Comparison of ENCODE assay signal across 1 cellular context in the genomic region with DNA sequence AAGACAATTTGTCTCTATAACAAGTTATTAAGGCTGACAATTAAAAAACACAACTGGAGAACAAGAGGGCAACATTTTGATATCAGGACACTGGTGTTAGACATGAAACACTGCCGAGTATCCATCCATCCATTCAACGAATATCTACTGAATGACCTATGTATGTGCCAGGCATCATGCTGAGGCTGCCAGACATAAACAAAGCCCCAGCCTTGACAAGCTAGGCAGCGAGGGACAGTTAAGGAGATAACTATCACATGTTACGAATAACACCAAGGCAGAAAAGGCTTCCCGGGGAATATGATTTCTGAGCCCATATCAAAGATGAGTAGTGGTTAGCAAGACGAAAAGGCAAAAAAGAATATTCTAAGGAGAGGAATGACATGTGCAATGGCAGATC.
TF ChIP-seq lines count a peak whose summit lies in the region.

No MANE protein-coding gene starts in this region.

TF ChIP-seq in endothelial cell of umbilical vein, 7 proteins besides CTCF, POLR2A, EP300 and RAD21 (continued from another document):
- TF ChIP-seq EZH2 (IDR thresholded peaks at IDR 0.05; ENCODE audit: borderline replicate concordance, low read depth, low read length, severe bottlenecking): no peak
- no peak for TF ChIP-seq FOS (IDR thresholded peaks at IDR 0.05; ENCODE audit: borderline replicate concordance, insufficient read depth, low read length)
- TF ChIP-seq MYC (IDR thresholded peaks at IDR 0.05; ENCODE audit: low read depth, low read length): no peak
- no peak for TF ChIP-seq JUN (IDR thresholded peaks at IDR 0.05; ENCODE audit: borderline replicate concordance, insufficient read depth, insufficient read length, low read depth)
- no peak for TF ChIP-seq GATA2 (IDR thresholded peaks at IDR 0.05; ENCODE audit: insufficient read depth, insufficient read length, low read depth, low read length)
- TF ChIP-seq MAX (IDR thresholded peaks at IDR 0.05; ENCODE audit: insufficient read depth, insufficient read length): no peak
